ENCODE assay signal across 14 cellular contexts in genomic region chr4:1753692-1754311, GRCh38. TPM values are rescaled to one million over a fixed set of nuclear protein-coding genes. Genes with fewer than 3 reads are reported as not detected.
DNase-seq lines count a peak whose midpoint lies in the region; ATAC-seq and TF ChIP-seq lines count a peak whose summit lies in the region.
"Had no signal": no experiment of that assay in that cellular context is flagged by ENCODE, and none has a peak within 500 bp of the region (broad histone marks: within the 10 kb centered on the region; RNA-seq: fewer than 3 reads in every experiment).

No MANE protein-coding gene starts in this region.

- no peak overlapping the region for H3K4me3 ChIP-seq in esophagus squamous epithelium
- no peak overlapping the region for H3K4me3 ChIP-seq in spleen
- H3K4me3 ChIP-seq in prostate gland, result no peak overlapping the region
- H3K4me3 ChIP-seq: A549 had no signal

- no peaks in the 10 kb centered on the region for H3K36me3 ChIP-seq in esophagus squamous epithelium
- no peaks in the 10 kb centered on the region for H3K36me3 ChIP-seq in spleen
- H3K36me3 ChIP-seq in prostate gland, result no peaks in the 10 kb centered on the region

- POLR2A ChIA-PET in RWPE1 (lab: Yijun Ruan, JAX; ENCODE audit: low non-redundant PET), result no interaction called here

- peak overlapping the region; percentile 98 for H3K27ac ChIP-seq in RWPE1
- H3K27ac ChIP-seq in esophagus squamous epithelium, result peak overlapping the region; percentile 82 to 94 (median 90)
- peak overlapping the region in 5 of 8 donors; percentile 4 to 71 (median 50) for H3K27ac ChIP-seq in spleen
- H3K27ac ChIP-seq in prostate gland, result no peak overlapping the region

- DNase-seq in COLO668 (lab: John Stamatoyannopoulos, UW; ENCODE audit: unreplicated experiment), result peak; percentile 13
- no peak for DNase-seq in RWPE1 (ENCODE audit: low spot score)
- DNase-seq in esophagus squamous epithelium (lab: John Stamatoyannopoulos, UW), result no peak
- DNase-seq in spleen, result no peak
- DNase-seq in NCI-H128 (lab: John Stamatoyannopoulos, UW; ENCODE audit: unreplicated experiment), result no peak
- no peak for DNase-seq in prostate gland (ENCODE audit: low spot score)
- no peak for DNase-seq in GM19240 (ENCODE audit: insufficient read length, low spot score)
- DNase-seq: CD4-positive, alpha-beta T cell; H7; IMR-90; NCI-H146; NCI-H2081 treated with DMSO at 0.1 percent for 48 hours had no signal

- H3K9me3 ChIP-seq in esophagus squamous epithelium (no peaks in the 10 kb centered on the region), spleen (no peaks in the 10 kb centered on the region), prostate gland (no peaks in the 10 kb centered on the region)
- H3K9me3 ChIP-seq: A549 had no signal

- no peak for ATAC-seq in GM18511 (IDR thresholded peaks at IDR 0.05; ENCODE audit: unreplicated experiment)

- peaks cover 72 to 98% (median 76%) of the 10 kb centered on the region in 3 donors for H3K4me1 ChIP-seq in esophagus squamous epithelium
- H3K4me1 ChIP-seq in spleen, result peaks cover 16 to 54% (median 33%) of the 10 kb centered on the region in 6 donors
- no peaks in the 10 kb centered on the region for H3K4me1 ChIP-seq in prostate gland (replicated peaks)

- CTCF ChIA-PET in RWPE1 (lab: Yijun Ruan, JAX), result interaction anchor here (0.7 kb wide), 1 partner anchor 864 kb away, joined by 3 read pairs; no protein-coding TSS in a partner anchor

- TF ChIP-seq POLR2A in esophagus squamous epithelium (IDR thresholded peaks at IDR 0.05), result no peak
- no peak for TF ChIP-seq POLR2A in spleen (IDR thresholded peaks at IDR 0.05)
- TF ChIP-seq POLR2A in prostate gland (IDR thresholded peaks at IDR 0.05), result no peak

- no peaks in the 10 kb centered on the region for H3K27me3 ChIP-seq in esophagus squamous epithelium
- peaks cover 0 to 20% (median 0%) of the 10 kb centered on the region in 7 donors for H3K27me3 ChIP-seq in spleen (replicated peaks in 1 of 7)
- no peaks in the 10 kb centered on the region for H3K27me3 ChIP-seq in prostate gland (replicated peaks; ENCODE audit: insufficient read depth)

- TF ChIP-seq CTCF in RWPE1 (conservative IDR thresholded peaks at IDR 0.05; ENCODE audit: low read depth), result no peak
- TF ChIP-seq CTCF in esophagus squamous epithelium (IDR thresholded peaks at IDR 0.05), result no peak
- no peak for TF ChIP-seq CTCF in spleen (IDR thresholded peaks at IDR 0.05 in 8 of 11, conservative IDR thresholded peaks at IDR 0.05 in 3 of 11)
- TF ChIP-seq CTCF in prostate gland (IDR thresholded peaks at IDR 0.05), result no peak

- WGBS in esophagus squamous epithelium, 2 donors, result 40% methylated on average over 4 of the region's 16 CpGs; no CpG with 5 or more reads in 1 of the 2 donors
- 77 to 92% (median 84%) methylated on average over 13 to 16 of the region's 16 CpGs for WGBS in spleen, 5 donors
- WGBS in prostate gland, result 79% methylated on average over 12 of the region's 16 CpGs

- intact Hi-C loops in esophagus squamous epithelium (cut with DNase I), result loop anchor here (5.0 kb wide), 1 partner anchor 48 kb away; no protein-coding TSS in a partner anchor
- intact Hi-C loops in spleen (cut with DNase I; ENCODE audit: low total_unique reads), result no loop called here
- intact Hi-C loops in prostate gland (cut with DNase I), result no loop called here

RNA-seq across cellular contexts. Expression of gene TACC3, which starts 32.5 kb away (rescaled TPM):
- total RNA-seq in esophagus squamous epithelium, result 10 to 100 TPM; 14.9 to 41.3 (median 19.6) TPM
- 10 to 100 TPM; 33.3 to 84.4 (median 56.5) TPM for total RNA-seq in spleen
- polyA plus RNA-seq in spleen, result 10 to 100 TPM; 49.7 to 56.6 (median 50.3) TPM
- total RNA-seq in prostate gland, result 10 to 100 TPM in 1 of 2 donors, 1 to 10 TPM in 1; 4.3 to 35.6 TPM

RNA-seq across cellular contexts. Expression of gene TMEM129, which starts 32.7 kb away (rescaled TPM):
- total RNA-seq in esophagus squamous epithelium (10 to 100 TPM; 30.4 to 47.5 (median 38.3) TPM), spleen (10 to 100 TPM; 24.2 to 51.0 (median 34.7) TPM), prostate gland (10 to 100 TPM; 73.7 to 81.7 TPM)
- 10 to 100 TPM; 17.2 to 32.7 (median 21.9) TPM for polyA plus RNA-seq in spleen

RNA-seq across cellular contexts. Expression of gene FGFR3, which starts 39.3 kb away (rescaled TPM):
- total RNA-seq in esophagus squamous epithelium (100 to 1,000 TPM; 175 to 307 (median 223) TPM), spleen (1 to 10 TPM; 1.6 to 7.5 (median 4.0) TPM), prostate gland (10 to 100 TPM in 1 of 2 donors, 1 to 10 TPM in 1; 8.7 to 78.2 TPM)
- polyA plus RNA-seq in spleen, result 1 to 10 TPM; 1.0 to 4.8 (median 1.5) TPM

RNA-seq across cellular contexts. Expression of gene SLBP, which starts 41.7 kb away (rescaled TPM):
- total RNA-seq in esophagus squamous epithelium (10 to 100 TPM; 32.4 to 60.1 (median 48.6) TPM), spleen (10 to 100 TPM; 29.0 to 52.0 (median 34.4) TPM), prostate gland (10 to 100 TPM; 46.7 to 84.5 TPM)
- polyA plus RNA-seq in spleen, result 10 to 100 TPM; 24.0 to 41.9 (median 35.0) TPM

Comparison
In these comparisons a context has a peak if more than half of its experiments do, and no peak if none do; other contexts are left out.
1. H3K27ac ChIP-seq: peak in RWPE1 (single experiment), esophagus squamous epithelium (4 of 4) and spleen (5 of 8); none in prostate gland (0 of 2).